10 cellular contexts compared by ENCODE assay signal in genomic region chr7:30459591-30460245, GRCh38. TPM values are rescaled to one million over a fixed set of nuclear protein-coding genes. Genes with fewer than 3 reads are reported as not detected.
A peak's percentile ranks its signal among the peaks of the same experiment; 100 is the strongest.
DNase-seq lines count a peak whose midpoint lies in the region; ATAC-seq and TF ChIP-seq lines count a peak whose summit lies in the region.
"Had no signal": no experiment of that assay in that cellular context is flagged by ENCODE, and none has a peak within 500 bp of the region (broad histone marks: within the 10 kb centered on the region; RNA-seq: fewer than 3 reads in every experiment).

No MANE protein-coding gene starts in this region.

- no peaks in the 10 kb centered on the region for H3K27me3 Mint-ChIP-seq in activated naive CD4-positive, alpha-beta T cell treated with anti-CD3 and anti-CD28 coated beads for 36 hours (ENCODE audit: low read depth)
- H3K27me3 Mint-ChIP-seq: B cell had no signal

- CTCF ChIA-PET in activated naive CD4-positive, alpha-beta T cell treated with anti-CD3 and anti-CD28 coated beads for 36 hours (lab: Charles Lee), result no interaction called here

- TF ChIP-seq CTCF in coronary artery (IDR thresholded peaks at IDR 0.05), result no peak
- TF ChIP-seq CTCF in vagina (IDR thresholded peaks at IDR 0.05), result no peak
- TF ChIP-seq CTCF in GM20000 (IDR thresholded peaks at IDR 0.05; ENCODE audit: extremely low read depth, missing control alignments), result no peak

- ATAC-seq in activated naive CD4-positive, alpha-beta T cell treated with anti-CD3 and anti-CD28 coated beads, Interleukin-2, amount 50 U/mL, for 72 hours, result no peak
- no peak for ATAC-seq in GM21737 (IDR thresholded peaks at IDR 0.05; ENCODE audit: unreplicated experiment)

- H3K9me3 ChIP-seq in vagina, result no peaks in the 10 kb centered on the region

- H3K4me3 ChIP-seq in coronary artery, result peak overlapping the region; percentile 18
- no peak overlapping the region for H3K4me3 ChIP-seq in vagina

- no peak overlapping the region for H3K4me3 Mint-ChIP-seq in activated naive CD4-positive, alpha-beta T cell treated with anti-CD3 and anti-CD28 coated beads for 36 hours
- H3K4me3 Mint-ChIP-seq: B cell had no signal

- H3K27me3 ChIP-seq in vagina, result no peaks in the 10 kb centered on the region

- no peak for TF ChIP-seq POLR2A in vagina (IDR thresholded peaks at IDR 0.05)

- peaks cover 17% of the 10 kb centered on the region for H3K4me1 ChIP-seq in vagina

- H3K4me1 Mint-ChIP-seq in activated naive CD4-positive, alpha-beta T cell treated with anti-CD3 and anti-CD28 coated beads for 36 hours (ENCODE audit: low read depth), result no peaks in the 10 kb centered on the region

- peaks cover 0 to 23% of the 10 kb centered on the region in 2 donors for H3K36me3 ChIP-seq in vagina

- no peak for DNase-seq in activated naive CD4-positive, alpha-beta T cell treated with anti-CD3 and anti-CD28 coated beads, Interleukin-2, amount 50 U/mL, for 72 hours (ENCODE audit: low spot score in 2 of 2)
- no peak for DNase-seq in activated naive CD4-positive, alpha-beta T cell treated with anti-CD3 and anti-CD28 coated beads for 36 hours
- DNase-seq in coronary artery (ENCODE audit: low spot score), result no peak
- DNase-seq in mucosa of gallbladder (ENCODE audit: low spot score), result peak; percentile 64
- no peak for DNase-seq in vagina (ENCODE audit: extremely low spot score in 2 of 2)
- no peak for DNase-seq in GM20000 (ENCODE audit: low spot score)
- DNase-seq in activated gamma-delta T cell (lab: John Stamatoyannopoulos, UW), result no peak
- DNase-seq: activated CD4-positive, alpha-beta T cell treated with anti-CD3 and anti-CD28 coated beads, Interleukin-2, amount 50 U/mL, for 4 hours had no signal

- H3K9me3 Mint-ChIP-seq in activated naive CD4-positive, alpha-beta T cell treated with anti-CD3 and anti-CD28 coated beads, Interleukin-2, amount 50 U/mL, for 72 hours, result no peaks in the 10 kb centered on the region
- no peaks in the 10 kb centered on the region for H3K9me3 Mint-ChIP-seq in activated naive CD4-positive, alpha-beta T cell treated with anti-CD3 and anti-CD28 coated beads for 36 hours

- no peaks in the 10 kb centered on the region for H3K36me3 Mint-ChIP-seq in activated naive CD4-positive, alpha-beta T cell treated with anti-CD3 and anti-CD28 coated beads, Interleukin-2, amount 50 U/mL, for 72 hours
- peaks cover 4% of the 10 kb centered on the region for H3K36me3 Mint-ChIP-seq in activated naive CD4-positive, alpha-beta T cell treated with anti-CD3 and anti-CD28 coated beads for 36 hours (ENCODE audit: low read depth)

- peak overlapping the region; percentile 10 to 31 for H3K27ac Mint-ChIP-seq in activated naive CD4-positive, alpha-beta T cell treated with anti-CD3 and anti-CD28 coated beads, Interleukin-2, amount 50 U/mL, for 72 hours
- H3K27ac Mint-ChIP-seq in activated naive CD4-positive, alpha-beta T cell treated with anti-CD3 and anti-CD28 coated beads for 36 hours, result no peak overlapping the region
- H3K27ac Mint-ChIP-seq: B cell had no signal

- H3K27ac ChIP-seq in coronary artery (peak overlapping the region; percentile 15 to 57), vagina (peak overlapping the region; percentile 49)

- intact Hi-C loops in activated naive CD4-positive, alpha-beta T cell treated with anti-CD3 and anti-CD28 coated beads for 36 hours (cut with micrococcal nuclease), result no loop called here
- intact Hi-C loops in vagina (cut with DNase I), result no loop called here

RNA-seq across cellular contexts. Expression of gene NOD1, which starts 18.9 kb away (rescaled TPM):
- 10 to 100 TPM in 1 of 2 donors, 1 to 10 TPM in 1; 8.2 to 17.2 TPM for total RNA-seq in activated naive CD4-positive, alpha-beta T cell treated with anti-CD3 and anti-CD28 coated beads, Interleukin-2, amount 50 U/mL, for 72 hours
- 1 to 10 TPM; 9.2 to 9.8 TPM for total RNA-seq in activated naive CD4-positive, alpha-beta T cell treated with anti-CD3 and anti-CD28 coated beads for 36 hours
- total RNA-seq in mucosa of gallbladder (12.7 TPM), vagina (14.5 TPM)

RNA-seq across cellular contexts. Expression of gene GGCT, which starts 44.9 kb away (rescaled TPM):
- 10 to 100 TPM; 69.3 to 72.9 TPM for total RNA-seq in activated naive CD4-positive, alpha-beta T cell treated with anti-CD3 and anti-CD28 coated beads, Interleukin-2, amount 50 U/mL, for 72 hours
- 10 to 100 TPM; 83.0 to 83.8 TPM for total RNA-seq in activated naive CD4-positive, alpha-beta T cell treated with anti-CD3 and anti-CD28 coated beads for 36 hours
- 69.5 TPM for total RNA-seq in mucosa of gallbladder
- total RNA-seq in vagina, result 21.6 TPM
